ENCODE assay signal across 8 cellular contexts in genomic region chr12:54277823-54278276, GRCh38. TPM values are rescaled to one million over a fixed set of nuclear protein-coding genes. Genes with fewer than 3 reads are reported as not detected.
DNase-seq lines count a peak whose midpoint lies in the region; ATAC-seq and TF ChIP-seq lines count a peak whose summit lies in the region.

No MANE protein-coding gene starts in this region.

- POLR2A ChIA-PET in Panc1 (lab: Charles Lee) = no interaction called here

- no peaks in the 10 kb centered on the region for H3K27me3 Mint-ChIP-seq in activated CD4-positive, alpha-beta T cell treated with anti-CD3 and anti-CD28 coated beads, Interleukin-2, amount 10 ng/mL, durations not matched to agents 24 days and 14 days

- in situ Hi-C loops in Panc1 (cut with HindIII; ENCODE audit: low pct_unique_long_range_greater_than_20kb, low sequenced_read_pairs) = no loop called here

- DNase-seq in activated CD4-positive, alpha-beta T cell treated with anti-CD3 and anti-CD28 coated beads, Interleukin-2, amount 10 ng/mL, durations not matched to agents 24 days and 14 days = no peak
- DNase-seq in activated CD4-positive, alpha-beta T cell treated with anti-CD3 and anti-CD28 coated beads, Interleukin-2, amount 50 U/mL, for 4 hours = no peak
- DNase-seq in Panc1 (ENCODE audit: low read depth, low spot score) (no peak), GM20000 (ENCODE audit: low spot score) (no peak), SKM-1 treated with dmso at 0.1 percent for 144 hours (lab: John Stamatoyannopoulos, UW; ENCODE audit: unreplicated experiment) (no peak)

- no TSS peak for BruUV-seq in Panc1 (replicated peaks; lab: Mats Ljungman, UMichigan)

- 19 to 20% methylated on average over 5 of the region's 5 CpGs for WGBS in gastroesophageal sphincter (ENCODE audit: low coverage in 1 of 2), 2 donors

- peaks cover 42% of the 10 kb centered on the region for H3K4me1 Mint-ChIP-seq in activated CD4-positive, alpha-beta T cell treated with anti-CD3 and anti-CD28 coated beads, Interleukin-2, amount 10 ng/mL, durations not matched to agents 24 days and 14 days

- CTCF ChIA-PET in Panc1 (lab: Charles Lee) = no interaction called here

- H3K36me3 Mint-ChIP-seq in activated CD4-positive, alpha-beta T cell treated with anti-CD3 and anti-CD28 coated beads, Interleukin-2, amount 10 ng/mL, durations not matched to agents 24 days and 14 days (ENCODE audit: low read depth) = peaks cover 36% of the 10 kb centered on the region

- H3K27me3 ChIP-seq in Panc1 (ENCODE audit: control insufficient read depth, insufficient read depth, low read length) = no peaks in the 10 kb centered on the region
- no peaks in the 10 kb centered on the region for H3K27me3 ChIP-seq in gastroesophageal sphincter
- no peaks in the 10 kb centered on the region for H3K27me3 ChIP-seq in subcutaneous abdominal adipose tissue (ENCODE audit: control insufficient read depth in 5 of 5, insufficient read depth in 4 of 5, low read length in 5 of 5)

- ATAC-seq in Panc1 (no peak), gastroesophageal sphincter (no peak), GM19463 (IDR thresholded peaks at IDR 0.05; ENCODE audit: unreplicated experiment) (no peak)

- H3K9me3 ChIP-seq in Panc1 (ENCODE audit: control insufficient read depth, insufficient read depth, low read depth, low read length) (no peaks in the 10 kb centered on the region), gastroesophageal sphincter (no peaks in the 10 kb centered on the region), subcutaneous abdominal adipose tissue (ENCODE audit: control insufficient read depth in 5 of 5, low read length in 5 of 5) (no peaks in the 10 kb centered on the region)

- H3K4me1 ChIP-seq in Panc1 (ENCODE audit: control insufficient read depth, insufficient read depth, low read length) (peaks cover 21% of the 10 kb centered on the region), gastroesophageal sphincter (peaks cover 15 to 74% (median 25%) of the 10 kb centered on the region in 3 donors), subcutaneous abdominal adipose tissue (ENCODE audit: control insufficient read depth in 5 of 5, insufficient read depth in 5 of 5, low read length in 5 of 5) (peaks cover 4 to 39% (median 33%) of the 10 kb centered on the region in 5 donors)

- H3K27ac ChIP-seq in Panc1 (ENCODE audit: low read length) (peak overlapping the region; percentile 100), gastroesophageal sphincter (peak overlapping the region in 3 of 4 donors; percentile 86 to 94 (median 92)), subcutaneous abdominal adipose tissue (ENCODE audit: low read depth, low read length) (peak overlapping the region; percentile 95)

- H3K36me3 ChIP-seq in Panc1 (ENCODE audit: control insufficient read depth, insufficient read depth, low read length) (peaks cover 36% of the 10 kb centered on the region), gastroesophageal sphincter (peaks cover 6 to 28% of the 10 kb centered on the region in 2 donors), subcutaneous abdominal adipose tissue (ENCODE audit: control insufficient read depth in 5 of 5, insufficient read depth in 5 of 5, low read length in 5 of 5) (peaks cover 8 to 18% (median 16%) of the 10 kb centered on the region in 5 donors)

- TF ChIP-seq CTCF in Panc1 (IDR thresholded peaks at IDR 0.05) (no peak), gastroesophageal sphincter (IDR thresholded peaks at IDR 0.05) (no peak), GM20000 (IDR thresholded peaks at IDR 0.05; ENCODE audit: extremely low read depth, missing control alignments) (no peak)

- no peaks in the 10 kb centered on the region for H3K9me3 Mint-ChIP-seq in activated CD4-positive, alpha-beta T cell treated with anti-CD3 and anti-CD28 coated beads, Interleukin-2, amount 10 ng/mL, durations not matched to agents 24 days and 14 days

- peak overlapping the region; percentile 93 to 99 for H3K4me3 ChIP-seq in Panc1 (ENCODE audit: low read depth in 2 of 2, low read length in 2 of 2)
- H3K4me3 ChIP-seq in gastroesophageal sphincter = peak overlapping the region in 1 of 2 donors; percentile 63
- H3K4me3 ChIP-seq in subcutaneous abdominal adipose tissue (ENCODE audit: low read depth in 1 of 5, low read length in 5 of 5) = no peak overlapping the region

- H3K4me3 Mint-ChIP-seq in activated CD4-positive, alpha-beta T cell treated with anti-CD3 and anti-CD28 coated beads, Interleukin-2, amount 10 ng/mL, durations not matched to agents 24 days and 14 days = no peak overlapping the region

- H3K9ac ChIP-seq in subcutaneous abdominal adipose tissue (ENCODE audit: low read length in 5 of 5) = peak overlapping the region in 4 of 5 donors; percentile 72 to 98 (median 94)

- H3K27ac Mint-ChIP-seq in activated CD4-positive, alpha-beta T cell treated with anti-CD3 and anti-CD28 coated beads, Interleukin-2, amount 10 ng/mL, durations not matched to agents 24 days and 14 days = peak overlapping the region; percentile 34

- intact Hi-C loops in activated CD4-positive, alpha-beta T cell treated with anti-CD3 and anti-CD28 coated beads, Interleukin-2, amount 10 ng/mL, durations not matched to agents 24 days and 14 days (cut with micrococcal nuclease) = loop anchor here (2.0 kb wide), 2 partner anchors 37 to 63 kb away; no protein-coding TSS in a partner anchor
- intact Hi-C loops in Panc1 (cut with micrococcal nuclease; ENCODE audit: unreplicated experiment) = no loop called here

- TF ChIP-seq POLR2A in gastroesophageal sphincter (IDR thresholded peaks at IDR 0.05) = no peak

- TF ChIP-seq EP300 in gastroesophageal sphincter (IDR thresholded peaks at IDR 0.05) = no peak

RNA-seq across cellular contexts. Expression of gene CBX5, which starts 2.1 kb away (rescaled TPM):
- total RNA-seq in activated CD4-positive, alpha-beta T cell treated with anti-CD3 and anti-CD28 coated beads, Interleukin-2, amount 10 ng/mL, durations not matched to agents 24 days and 14 days = 108 and 113 TPM in 2 replicates
- total RNA-seq in Panc1 (2021; ENCODE audit: unreplicated experiment) (130 TPM), gastroesophageal sphincter (10 to 100 TPM; 32.5 to 62.4 (median 49.3) TPM)
- 19.4 TPM for polyA plus RNA-seq in Panc1 (2012; ENCODE audit: insufficient read length)

RNA-seq across cellular contexts. Expression of gene HNRNPA1, which starts 2.7 kb away (rescaled TPM):
- total RNA-seq in activated CD4-positive, alpha-beta T cell treated with anti-CD3 and anti-CD28 coated beads, Interleukin-2, amount 10 ng/mL, durations not matched to agents 24 days and 14 days = 1,861 and 1,892 TPM in 2 replicates
- total RNA-seq in Panc1 (2021; ENCODE audit: unreplicated experiment) (689 TPM), gastroesophageal sphincter (100 to 1,000 TPM; 250 to 459 (median 349) TPM)
- polyA plus RNA-seq in Panc1 (2012; ENCODE audit: insufficient read length) = 452 TPM

RNA-seq across cellular contexts. Expression of gene NFE2, which starts 23.0 kb away (rescaled TPM):
- total RNA-seq in activated CD4-positive, alpha-beta T cell treated with anti-CD3 and anti-CD28 coated beads, Interleukin-2, amount 10 ng/mL, durations not matched to agents 24 days and 14 days = not detected in 2 replicates
- total RNA-seq in Panc1 (2021; ENCODE audit: unreplicated experiment) (0.26 TPM), gastroesophageal sphincter (1 to 10 TPM in 1 of 4 donors, under 1 TPM in 2, not detected in 1; 0.37 to 1.6 (median 0.77) TPM)
- 0.24 TPM for polyA plus RNA-seq in Panc1 (2012; ENCODE audit: insufficient read length)

RNA-seq across cellular contexts. Expression of gene COPZ1, which starts 47.1 kb away (rescaled TPM):
- total RNA-seq in activated CD4-positive, alpha-beta T cell treated with anti-CD3 and anti-CD28 coated beads, Interleukin-2, amount 10 ng/mL, durations not matched to agents 24 days and 14 days = 116 and 121 TPM in 2 replicates
- total RNA-seq in Panc1 (2021; ENCODE audit: unreplicated experiment) = 175 TPM
- 147 TPM for polyA plus RNA-seq in Panc1 (2012; ENCODE audit: insufficient read length)
- total RNA-seq in gastroesophageal sphincter = 100 to 1,000 TPM in 1 of 4 donors, 10 to 100 TPM in 3; 47.0 to 138 (median 57.5) TPM

Comparison
In these comparisons a context has a peak if more than half of its experiments do, and no peak if none do; other contexts are left out.
1. H3K4me3 ChIP-seq: peak in Panc1 (2 of 2); none in subcutaneous abdominal adipose tissue (0 of 5).
2. Peak in every context shown above with its lines, with median percentiles within 50 percentile points of each other: H3K27ac ChIP-seq.